In the genomic region with DNA sequence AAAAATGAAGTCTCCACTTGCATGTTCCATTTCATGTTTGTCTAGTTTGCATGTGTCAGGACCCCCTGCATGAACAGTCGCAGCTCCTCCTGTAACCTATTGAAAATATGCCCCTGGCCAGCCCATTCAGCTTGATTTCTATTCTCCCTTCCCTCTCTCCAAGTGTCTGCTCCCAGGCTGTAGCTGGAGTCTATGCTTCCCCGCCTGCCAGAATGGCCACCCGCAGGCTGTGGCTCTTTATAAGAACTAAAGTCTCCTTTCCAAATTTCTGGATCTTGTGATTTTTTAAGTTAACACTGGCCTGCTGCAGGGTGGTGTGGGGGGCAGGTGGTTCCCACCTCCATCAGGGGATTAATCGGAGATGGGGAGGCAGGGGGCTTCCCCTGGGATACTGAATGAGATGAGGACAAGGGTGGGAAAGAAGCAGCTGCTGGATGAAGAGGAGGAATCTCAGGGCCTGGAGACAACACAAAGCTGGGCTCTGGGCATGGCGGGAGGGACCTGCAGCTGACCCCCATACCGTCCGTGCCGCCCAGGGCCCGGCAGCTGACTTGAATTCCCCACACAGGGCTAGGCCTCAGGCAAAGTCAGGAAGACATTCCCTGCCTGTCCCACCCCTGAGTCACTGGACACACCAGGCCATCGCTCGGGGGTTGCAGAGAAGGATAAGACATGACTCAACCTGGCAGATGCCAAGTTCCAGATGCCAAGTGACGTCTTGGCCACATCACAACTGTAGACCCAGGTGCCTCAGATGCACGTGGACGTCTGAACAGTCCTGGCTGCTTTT, we compare ENCODE assay signal across 15 cellular contexts.
A peak's percentile ranks its signal among the peaks of the same experiment; 100 is the strongest.
DNase-seq lines count a peak whose midpoint lies in the region; ATAC-seq, FAIRE-seq and TF ChIP-seq lines count a peak whose summit lies in the region.
"Had no signal": no experiment of that assay in that cellular context is flagged by ENCODE, and none has a peak within 500 bp of the region (broad histone marks: within the 10 kb centered on the region; RNA-seq: fewer than 3 reads in every experiment).

No MANE protein-coding gene starts in this region.

- no peak overlapping the region for H3K4me3 ChIP-seq in A549

- no peaks in the 10 kb centered on the region for H3K4me1 Mint-ChIP-seq in stimulated activated naive B cell treated with anti-CD40 and anti-IgM and Interleukin-4, amounts not matched to agents 10 μg/mL and 1 μg/mL and 100 μg/mL, for 72 hours
- H3K4me1 Mint-ChIP-seq: CD4-positive, alpha-beta memory T cell had no signal

- TF ChIP-seq POLR2A in A549 (IDR thresholded peaks at IDR 0.05; ENCODE audit: low read length) = no peak

- peaks cover 0 to 4% of the 10 kb centered on the region in 2 donors for H3K9me3 Mint-ChIP-seq in stimulated activated naive B cell treated with anti-CD40 and anti-IgM and Interleukin-4, amounts not matched to agents 10 μg/mL and 1 μg/mL and 100 μg/mL, for 72 hours

- H3K27ac Mint-ChIP-seq in stimulated activated naive B cell treated with anti-CD40 and anti-IgM and Interleukin-4, amounts not matched to agents 10 μg/mL and 1 μg/mL and 100 μg/mL, for 72 hours = no peak overlapping the region
- H3K27ac Mint-ChIP-seq: CD4-positive, alpha-beta memory T cell had no signal

- H3K36me3 Mint-ChIP-seq in stimulated activated naive B cell treated with anti-CD40 and anti-IgM and Interleukin-4, amounts not matched to agents 10 μg/mL and 1 μg/mL and 100 μg/mL, for 72 hours = no peaks in the 10 kb centered on the region
- H3K36me3 Mint-ChIP-seq: CD4-positive, alpha-beta memory T cell had no signal

- peak overlapping the region; percentile 52; the same call in 2 of the 3 replicates for H3K4me2 ChIP-seq in A549

- H3K9me3 ChIP-seq in A549 = no peaks in the 10 kb centered on the region

- peaks cover 11% of the 10 kb centered on the region for H3K4me1 ChIP-seq in A549
- H3K4me1 ChIP-seq: parathyroid adenoma had no signal

- CTCF ChIA-PET in A549 (lab: Yijun Ruan, JAX) = interaction anchor here (1.0 to 1.5 kb wide), 2 partner anchors 29 to 35 kb away, joined by 3 read pairs; no protein-coding TSS in a partner anchor

- peak in 1 of 2 experiments; percentile 60; a peak in 2 of 5 replicates for TF ChIP-seq EP300 in A549 (IDR thresholded peaks at IDR 0.05)

- TF ChIP-seq RAD21 in A549 (conservative IDR thresholded peaks at IDR 0.05 in 1 of 2, IDR thresholded peaks at IDR 0.05 in 1 of 2) = no peak

- no peak overlapping the region for H3K4me3 Mint-ChIP-seq in stimulated activated naive B cell treated with anti-CD40 and anti-IgM and Interleukin-4, amounts not matched to agents 10 μg/mL and 1 μg/mL and 100 μg/mL, for 72 hours
- H3K4me3 Mint-ChIP-seq: CD4-positive, alpha-beta memory T cell had no signal

- ATAC-seq in A549 (peak; percentile 96 to 98), GM18870 (IDR thresholded peaks at IDR 0.05; ENCODE audit: unreplicated experiment) (no peak), HG02759 (IDR thresholded peaks at IDR 0.05; ENCODE audit: unreplicated experiment) (no peak)
- ATAC-seq in stimulated activated naive B cell treated with anti-CD40 and anti-IgM and Interleukin-4, amounts not matched to agents 10 μg/mL and 1 μg/mL and 100 μg/mL, for 72 hours (replicated peaks) = no peak

- H3K27ac ChIP-seq in A549 = peak overlapping the region; percentile 76 to 83
- H3K27ac ChIP-seq: parathyroid adenoma had no signal

- WGBS in A549 (ENCODE audit: missing lambda C conversion rate) = 27% methylated on average over 12 of the region's 14 CpGs

- no peaks in the 10 kb centered on the region for H3K27me3 Mint-ChIP-seq in stimulated activated naive B cell treated with anti-CD40 and anti-IgM and Interleukin-4, amounts not matched to agents 10 μg/mL and 1 μg/mL and 100 μg/mL, for 72 hours
- H3K27me3 Mint-ChIP-seq: CD4-positive, alpha-beta memory T cell had no signal

- no peak for FAIRE-seq in A549 (lab: Jason Lieb, UNC)
- FAIRE-seq: GM12891, TTC549 had no signal

- DNase-seq in A549 (ENCODE audit: low read depth in 1 of 2, low spot score in 1 of 2) = peak; percentile 69 to 84
- peak; percentile 81 for DNase-seq in LHCN-M2 (ENCODE audit: low read depth)
- peak; percentile 60 for DNase-seq in astrocyte of the hippocampus (ENCODE audit: low read depth, low spot score)
- peak; percentile 89 for DNase-seq in islet precursor cell
- DNase-seq in stimulated activated naive B cell treated with anti-CD40 and anti-IgM and Interleukin-4, amounts not matched to agents 10 μg/mL and 1 μg/mL and 100 μg/mL, for 72 hours = no peak
- DNase-seq in Ammon's horn (ENCODE audit: low spot score) = no peak
- DNase-seq: activated CD4-positive, alpha-beta T cell treated with anti-CD3 and anti-CD28 coated beads, Interleukin-2, amount 50 U/mL, for 4 hours; CD4-positive, alpha-beta memory T cell; NCI-H446 treated with DMSO at 0.1 percent for 48 hours; stimulated activated naive CD4-positive, alpha-beta T cell had no signal

- POLR2A ChIA-PET in A549 (lab: Yijun Ruan, JAX) = no interaction called here

- TF ChIP-seq CTCF in A549 (IDR thresholded peaks at IDR 0.05) = no peak

TF ChIP-seq in A549, 52 proteins besides CTCF, POLR2A, EP300 and RAD21:
- TF ChIP-seq NR3C1 (IDR thresholded peaks at IDR 0.05) = no peak
- TF ChIP-seq MYC (IDR thresholded peaks at IDR 0.05; ENCODE audit: borderline replicate concordance, low read length) = no peak
- TF ChIP-seq HOXA7 (CRISPR knock-in tag; IDR thresholded peaks at IDR 0.05) = no peak
- no peak for TF ChIP-seq EHF (CRISPR knock-in tag; IDR thresholded peaks at IDR 0.05)
- TF ChIP-seq MAZ (IDR thresholded peaks at IDR 0.05; ENCODE audit: borderline replicate concordance, low read depth, low read length) = no peak
- TF ChIP-seq, protein P1, sequence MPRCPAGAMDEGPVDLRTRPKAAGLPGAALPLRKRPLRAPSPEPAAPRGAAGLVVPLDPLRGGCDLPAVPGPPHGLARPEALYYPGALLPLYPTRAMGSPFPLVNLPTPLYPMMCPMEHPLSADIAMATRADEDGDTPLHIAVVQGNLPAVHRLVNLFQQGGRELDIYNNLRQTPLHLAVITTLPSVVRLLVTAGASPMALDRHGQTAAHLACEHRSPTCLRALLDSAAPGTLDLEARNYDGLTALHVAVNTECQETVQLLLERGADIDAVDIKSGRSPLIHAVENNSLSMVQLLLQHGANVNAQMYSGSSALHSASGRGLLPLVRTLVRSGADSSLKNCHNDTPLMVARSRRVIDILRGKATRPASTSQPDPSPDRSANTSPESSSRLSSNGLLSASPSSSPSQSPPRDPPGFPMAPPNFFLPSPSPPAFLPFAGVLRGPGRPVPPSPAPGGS (IDR thresholded peaks at IDR 0.05) = no peak
- TF ChIP-seq CHD4 (IDR thresholded peaks at IDR 0.05; ENCODE audit: borderline replicate concordance) = no peak
- TF ChIP-seq GATA3 (IDR thresholded peaks at IDR 0.05; ENCODE audit: borderline replicate concordance) = peak; percentile 62; the same call in 1 of the 2 replicates
- TF ChIP-seq JUN (IDR thresholded peaks at IDR 0.05) = no peak
- TF ChIP-seq FOSL2 (IDR thresholded peaks at IDR 0.05) = peak; percentile 64
- peak; percentile 82 for TF ChIP-seq FOSL2 (CRISPR knock-in tag; IDR thresholded peaks at IDR 0.05)
- TF ChIP-seq EHMT2 (IDR thresholded peaks at IDR 0.05; ENCODE audit: low read depth) = no peak
- TF ChIP-seq, protein P2, sequence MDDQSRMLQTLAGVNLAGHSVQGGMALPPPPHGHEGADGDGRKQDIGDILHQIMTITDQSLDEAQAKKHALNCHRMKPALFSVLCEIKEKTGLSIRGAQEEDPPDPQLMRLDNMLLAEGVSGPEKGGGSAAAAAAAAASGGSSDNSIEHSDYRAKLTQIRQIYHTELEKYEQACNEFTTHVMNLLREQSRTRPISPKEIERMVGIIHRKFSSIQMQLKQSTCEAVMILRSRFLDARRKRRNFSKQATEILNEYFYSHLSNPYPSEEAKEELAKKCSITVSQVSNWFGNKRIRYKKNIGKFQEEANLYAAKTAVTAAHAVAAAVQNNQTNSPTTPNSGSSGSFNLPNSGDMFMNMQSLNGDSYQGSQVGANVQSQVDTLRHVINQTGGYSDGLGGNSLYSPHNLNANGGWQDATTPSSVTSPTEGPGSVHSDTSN (IDR thresholded peaks at IDR 0.05) = no peak
- no peak for TF ChIP-seq RNF2 (IDR thresholded peaks at IDR 0.05; ENCODE audit: borderline replicate concordance, low read depth)
- no peak for TF ChIP-seq HEYL (CRISPR knock-in tag; IDR thresholded peaks at IDR 0.05)
- no peak for TF ChIP-seq SREBF2 (IDR thresholded peaks at IDR 0.05)
- no peak for TF ChIP-seq ZFP36 (IDR thresholded peaks at IDR 0.05; ENCODE audit: borderline replicate concordance, partially characterized antibody)
- no peak for TF ChIP-seq CBX2 (IDR thresholded peaks at IDR 0.05; ENCODE audit: borderline replicate concordance, low read depth)
- TF ChIP-seq JUNB (IDR thresholded peaks at IDR 0.05) = 0 out of 2 replicates have a peak, but pooled peaks have one; percentile 14
- TF ChIP-seq, protein P3, sequence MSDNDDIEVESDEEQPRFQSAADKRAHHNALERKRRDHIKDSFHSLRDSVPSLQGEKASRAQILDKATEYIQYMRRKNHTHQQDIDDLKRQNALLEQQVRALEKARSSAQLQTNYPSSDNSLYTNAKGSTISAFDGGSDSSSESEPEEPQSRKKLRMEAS (IDR thresholded peaks at IDR 0.05) = peak; percentile 78

Comparison
In these comparisons a context has a peak if more than half of its experiments do, and no peak if none do; other contexts are left out.
1. ATAC-seq: peak in A549 (2 of 2); none in stimulated activated naive B cell treated with anti-CD40 and anti-IgM and Interleukin-4, amounts not matched to agents 10 μg/mL and 1 μg/mL and 100 μg/mL, for 72 hours (0 of 2), GM18870 (single experiment) and HG02759 (single experiment).
2. DNase-seq: peak in A549 (2 of 2), LHCN-M2 (single experiment), astrocyte of the hippocampus (single experiment) and islet precursor cell (single experiment); none in stimulated activated naive B cell treated with anti-CD40 and anti-IgM and Interleukin-4, amounts not matched to agents 10 μg/mL and 1 μg/mL and 100 μg/mL, for 72 hours (single experiment) and Ammon's horn (single experiment).